In genomic region chr18:46429649-46430224, GRCh38 we compare ENCODE assay signal across 25 cellular contexts.
"Had no signal": no experiment of that assay in that cellular context is flagged by ENCODE, and none has a peak within 500 bp of the region (broad histone marks: within the 10 kb centered on the region; RNA-seq: fewer than 3 reads in every experiment).

No MANE protein-coding gene starts in this region.

- H3K9me3 Mint-ChIP-seq: activated CD4-positive, alpha-beta memory T cell treated with anti-CD3 and anti-CD28 coated beads, Interleukin-2, amount 10 ng/mL, durations not matched to agents 7 days and 5 days; activated CD4-positive, alpha-beta T cell treated with anti-CD3 and anti-CD28 coated beads, Interleukin-2, amount 10 ng/mL, durations not matched to agents 24 days and 14 days; activated T-cell treated with anti-CD3 and anti-CD28 coated beads, Interleukin-2, amount 50 U/mL, for 4 hours; activated T-helper 17 cell treated with anti-CD3 and anti-CD28 coated beads, Interleukin-2, amount 50 U/mL, for 72 hours; effector memory CD8-positive, alpha-beta T cell; nephron; stimulated activated naive CD8-positive, alpha-beta T cell treated with anti-CD3 and anti-CD28 coated beads, Interleukin-15, Interleukin-2, amounts not matched to agents 100 ng/mL and 50 ng/mL, for 24 hours had no signal

- H3K4me1 Mint-ChIP-seq: activated CD4-positive, alpha-beta memory T cell treated with anti-CD3 and anti-CD28 coated beads, Interleukin-2, amount 10 ng/mL, durations not matched to agents 7 days and 5 days; activated T-helper 17 cell treated with anti-CD3 and anti-CD28 coated beads, Interleukin-2, amount 50 U/mL, for 72 hours had no signal

- H3K27ac Mint-ChIP-seq: activated CD4-positive, alpha-beta memory T cell treated with anti-CD3 and anti-CD28 coated beads, Interleukin-2, amount 10 ng/mL, durations not matched to agents 7 days and 5 days; activated CD4-positive, alpha-beta T cell treated with anti-CD3 and anti-CD28 coated beads, Interleukin-2, amount 10 ng/mL, durations not matched to agents 24 days and 14 days; activated T-helper 17 cell treated with anti-CD3 and anti-CD28 coated beads, Interleukin-2, amount 50 U/mL, for 72 hours; effector memory CD8-positive, alpha-beta T cell; nephron; stimulated activated naive CD8-positive, alpha-beta T cell treated with anti-CD3 and anti-CD28 coated beads, Interleukin-15, Interleukin-2, amounts not matched to agents 100 ng/mL and 50 ng/mL, for 24 hours had no signal

- H3K4me3 Mint-ChIP-seq: activated CD4-positive, alpha-beta memory T cell treated with anti-CD3 and anti-CD28 coated beads, Interleukin-2, amount 10 ng/mL, durations not matched to agents 7 days and 5 days; activated CD4-positive, alpha-beta T cell treated with anti-CD3 and anti-CD28 coated beads, Interleukin-2, amount 10 ng/mL, durations not matched to agents 24 days and 14 days; activated T-cell treated with anti-CD3 and anti-CD28 coated beads, Interleukin-2, amount 50 U/mL, for 4 hours; activated T-helper 17 cell treated with anti-CD3 and anti-CD28 coated beads, Interleukin-2, amount 50 U/mL, for 72 hours; effector memory CD8-positive, alpha-beta T cell; nephron; stimulated activated naive CD8-positive, alpha-beta T cell treated with anti-CD3 and anti-CD28 coated beads, Interleukin-15, Interleukin-2, amounts not matched to agents 100 ng/mL and 50 ng/mL, for 24 hours had no signal

- DNase-seq: activated CD4-positive, alpha-beta memory T cell treated with anti-CD3 and anti-CD28 coated beads, Interleukin-2, amount 10 ng/mL, durations not matched to agents 7 days and 5 days; activated CD4-positive, alpha-beta T cell treated with anti-CD3 and anti-CD28 coated beads, Interleukin-2, amount 10 ng/mL, durations not matched to agents 24 days and 14 days; activated gamma-delta T cell treated with Interleukin-2 at 50 U/mL for 16 hours; activated naive CD4-positive, alpha-beta T cell treated with anti-CD3 and anti-CD28 coated beads, Interleukin-2, amount 50 U/mL, for 16 hours; activated T-cell treated with anti-CD3 and anti-CD28 coated beads, Interleukin-2, amount 50 U/mL, for 4 hours; amniotic stem cell; brain microvascular endothelial cell; caudate nucleus; cortex of kidney; effector memory CD8-positive, alpha-beta T cell; erythroblast; gastrocnemius medialis; glutamatergic neuron; islet precursor cell; left ventricle myocardium inferior; mesendoderm; retina; stimulated activated CD4-positive, alpha-beta T cell treated with anti-CD3 and anti-CD28 coated beads, Interleukin-12 subunit alpha, Interleukin-12 subunit beta, amount 100 ng/mL, for 4 hours; stimulated activated CD4-positive, alpha-beta T cell treated with anti-CD3 and anti-CD28 coated beads, Interleukin-4, amount 100 ng/mL, for 1 hour; T-helper 9 cell; trophoblast cell; uterus had no signal
